Comparison of ENCODE assay signal across 8 cellular contexts in genomic region chr7:128405345-128406146, GRCh38. TPM values are rescaled to one million over a fixed set of nuclear protein-coding genes. Genes with fewer than 3 reads are reported as not detected.
A peak's percentile ranks its signal among the peaks of the same experiment; 100 is the strongest.
DNase-seq lines count a peak whose midpoint lies in the region; ATAC-seq lines count a peak whose summit lies in the region.

No MANE protein-coding gene starts in this region.

- intact Hi-C loops in Right ventricle myocardium superior (cut with DNase I), result no loop called here

- DNase-seq in SIG-M5 treated with dmso at 0.1 percent for 504 hours (lab: John Stamatoyannopoulos, UW; ENCODE audit: unreplicated experiment) (peak; percentile 23), SIG-M5 (lab: John Stamatoyannopoulos, UW) (no peak), OCI-M1 (lab: John Stamatoyannopoulos, UW) (peak; percentile 27), Right ventricle myocardium superior (peak; percentile 73), retina (peak; percentile 75)
- DNase-seq in activated effector memory CD4-positive, alpha-beta T cell treated with anti-CD3 and anti-CD28 coated beads, Interleukin-2, amount 50 U/mL, for 16 hours, result peak; percentile 86

- ATAC-seq in Right ventricle myocardium superior (ENCODE audit: poor library complexity), result peak; percentile 1
- ATAC-seq in HG02571 (IDR thresholded peaks at IDR 0.05; ENCODE audit: unreplicated experiment), result no peak
- ATAC-seq in GM19023 (IDR thresholded peaks at IDR 0.05; ENCODE audit: unreplicated experiment), result no peak

RNA-seq across cellular contexts. Expression of gene IMPDH1, which starts 4.2 kb away (rescaled TPM):
- 20.0 TPM for total RNA-seq in Right ventricle myocardium superior

RNA-seq across cellular contexts. Expression of gene PRRT4, which starts 44.1 kb away (rescaled TPM):
- 1.2 TPM for total RNA-seq in Right ventricle myocardium superior

RNA-seq across cellular contexts. Expression of gene HILPDA, which starts 50.1 kb away (rescaled TPM):
- 7.3 TPM for total RNA-seq in Right ventricle myocardium superior
